ENCODE assay signal across 1 cellular context in the genomic region with DNA sequence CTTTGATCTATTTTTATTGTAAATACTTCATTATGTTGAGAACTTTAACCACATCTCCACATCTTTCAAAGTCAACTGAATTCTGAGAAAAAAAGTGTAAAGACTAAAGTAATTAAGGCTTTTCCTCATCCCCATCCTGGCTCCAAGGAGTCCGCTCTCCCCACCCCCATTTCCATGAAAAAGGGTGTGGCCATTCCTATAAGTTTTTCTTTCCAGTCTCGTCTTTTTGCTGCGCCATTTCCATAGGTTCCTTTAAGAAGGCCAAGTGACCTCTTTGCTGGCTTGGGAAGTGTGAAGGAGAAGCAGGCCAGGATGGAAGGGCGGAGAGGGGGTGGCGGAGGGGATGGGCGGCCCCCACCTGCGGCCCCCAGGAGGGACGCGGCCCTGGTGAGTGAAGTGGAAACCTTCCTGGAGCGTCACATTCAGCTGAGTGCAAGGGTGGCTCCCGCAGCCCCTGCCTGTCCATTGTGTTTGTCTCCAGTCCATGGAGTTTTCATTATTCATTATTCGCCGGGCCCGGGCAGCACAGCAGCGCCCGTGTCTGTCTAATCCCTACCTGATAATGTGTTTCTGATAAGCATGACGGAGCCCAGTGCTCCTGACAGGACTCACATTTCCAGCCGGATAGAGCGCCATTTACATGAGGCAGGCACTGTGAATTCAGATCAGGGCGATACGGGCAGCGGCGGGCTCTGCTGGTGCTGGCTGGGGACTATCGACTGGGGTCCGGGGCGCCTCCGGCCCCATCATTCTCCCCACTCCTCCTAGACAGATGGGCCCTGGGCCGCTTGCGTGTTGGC.
TF ChIP-seq lines count a peak whose summit lies in the region.

No MANE protein-coding gene starts in this region.

TF ChIP-seq in WTC11, 78 proteins besides CTCF, POLR2A, EP300 and RAD21 (continued from another document):
- TF ChIP-seq, protein P1, sequence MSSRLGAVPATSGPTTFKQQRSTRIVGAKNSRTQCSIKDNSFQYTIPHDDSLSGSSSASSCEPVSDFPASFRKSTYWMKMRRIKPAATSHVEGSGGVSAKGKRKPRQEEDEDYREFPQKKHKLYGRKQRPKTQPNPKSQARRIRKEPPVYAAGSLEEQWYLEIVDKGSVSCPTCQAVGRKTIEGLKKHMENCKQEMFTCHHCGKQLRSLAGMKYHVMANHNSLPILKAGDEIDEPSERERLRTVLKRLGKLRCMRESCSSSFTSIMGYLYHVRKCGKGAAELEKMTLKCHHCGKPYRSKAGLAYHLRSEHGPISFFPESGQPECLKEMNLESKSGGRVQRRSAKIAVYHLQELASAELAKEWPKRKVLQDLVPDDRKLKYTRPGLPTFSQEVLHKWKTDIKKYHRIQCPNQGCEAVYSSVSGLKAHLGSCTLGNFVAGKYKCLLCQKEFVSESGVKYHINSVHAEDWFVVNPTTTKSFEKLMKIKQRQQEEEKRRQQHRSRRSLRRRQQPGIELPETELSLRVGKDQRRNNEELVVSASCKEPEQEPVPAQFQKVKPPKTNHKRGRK (CRISPR knock-in tag; IDR thresholded peaks at IDR 0.05; ENCODE audit: borderline replicate concordance) = no peak
- TF ChIP-seq NFYB (CRISPR knock-in tag; conservative IDR thresholded peaks at IDR 0.05; ENCODE audit: low read depth) = no peak
- TF ChIP-seq ZNF396 (CRISPR knock-in tag; IDR thresholded peaks at IDR 0.05; ENCODE audit: borderline replicate concordance) = no peak
- TF ChIP-seq, protein P2, sequence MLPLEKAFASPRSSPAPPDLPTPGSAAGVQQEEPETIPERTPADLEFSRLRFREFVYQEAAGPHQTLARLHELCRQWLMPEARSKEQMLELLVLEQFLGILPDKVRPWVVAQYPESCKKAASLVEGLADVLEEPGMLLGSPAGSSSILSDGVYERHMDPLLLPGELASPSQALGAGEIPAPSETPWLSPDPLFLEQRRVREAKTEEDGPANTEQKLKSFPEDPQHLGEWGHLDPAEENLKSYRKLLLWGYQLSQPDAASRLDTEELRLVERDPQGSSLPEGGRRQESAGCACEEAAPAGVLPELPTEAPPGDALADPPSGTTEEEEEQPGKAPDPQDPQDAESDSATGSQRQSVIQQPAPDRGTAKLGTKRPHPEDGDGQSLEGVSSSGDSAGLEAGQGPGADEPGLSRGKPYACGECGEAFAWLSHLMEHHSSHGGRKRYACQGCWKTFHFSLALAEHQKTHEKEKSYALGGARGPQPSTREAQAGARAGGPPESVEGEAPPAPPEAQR (CRISPR knock-in tag; IDR thresholded peaks at IDR 0.05) = no peak
- TF ChIP-seq CBFB (CRISPR knock-in tag; IDR thresholded peaks at IDR 0.05; ENCODE audit: low read depth) = no peak
- no peak for TF ChIP-seq ZNF671 (CRISPR knock-in tag; IDR thresholded peaks at IDR 0.05)
- no peak for TF ChIP-seq TEAD4 (CRISPR knock-in tag; IDR thresholded peaks at IDR 0.05)
- no peak for TF ChIP-seq MXD4 (CRISPR knock-in tag; IDR thresholded peaks at IDR 0.05; ENCODE audit: borderline replicate concordance)
- no peak for TF ChIP-seq ZNF263 (CRISPR knock-in tag; IDR thresholded peaks at IDR 0.05; ENCODE audit: low read depth)
- TF ChIP-seq, protein P3, sequence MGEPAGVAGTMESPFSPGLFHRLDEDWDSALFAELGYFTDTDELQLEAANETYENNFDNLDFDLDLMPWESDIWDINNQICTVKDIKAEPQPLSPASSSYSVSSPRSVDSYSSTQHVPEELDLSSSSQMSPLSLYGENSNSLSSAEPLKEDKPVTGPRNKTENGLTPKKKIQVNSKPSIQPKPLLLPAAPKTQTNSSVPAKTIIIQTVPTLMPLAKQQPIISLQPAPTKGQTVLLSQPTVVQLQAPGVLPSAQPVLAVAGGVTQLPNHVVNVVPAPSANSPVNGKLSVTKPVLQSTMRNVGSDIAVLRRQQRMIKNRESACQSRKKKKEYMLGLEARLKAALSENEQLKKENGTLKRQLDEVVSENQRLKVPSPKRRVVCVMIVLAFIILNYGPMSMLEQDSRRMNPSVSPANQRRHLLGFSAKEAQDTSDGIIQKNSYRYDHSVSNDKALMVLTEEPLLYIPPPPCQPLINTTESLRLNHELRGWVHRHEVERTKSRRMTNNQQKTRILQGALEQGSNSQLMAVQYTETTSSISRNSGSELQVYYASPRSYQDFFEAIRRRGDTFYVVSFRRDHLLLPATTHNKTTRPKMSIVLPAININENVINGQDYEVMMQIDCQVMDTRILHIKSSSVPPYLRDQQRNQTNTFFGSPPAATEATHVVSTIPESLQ (CRISPR knock-in tag; IDR thresholded peaks at IDR 0.05) = no peak
- TF ChIP-seq, protein P4, sequence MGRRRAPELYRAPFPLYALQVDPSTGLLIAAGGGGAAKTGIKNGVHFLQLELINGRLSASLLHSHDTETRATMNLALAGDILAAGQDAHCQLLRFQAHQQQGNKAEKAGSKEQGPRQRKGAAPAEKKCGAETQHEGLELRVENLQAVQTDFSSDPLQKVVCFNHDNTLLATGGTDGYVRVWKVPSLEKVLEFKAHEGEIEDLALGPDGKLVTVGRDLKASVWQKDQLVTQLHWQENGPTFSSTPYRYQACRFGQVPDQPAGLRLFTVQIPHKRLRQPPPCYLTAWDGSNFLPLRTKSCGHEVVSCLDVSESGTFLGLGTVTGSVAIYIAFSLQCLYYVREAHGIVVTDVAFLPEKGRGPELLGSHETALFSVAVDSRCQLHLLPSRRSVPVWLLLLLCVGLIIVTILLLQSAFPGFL (CRISPR knock-in tag; IDR thresholded peaks at IDR 0.05; ENCODE audit: borderline replicate concordance) = no peak
- TF ChIP-seq ZNF121 (CRISPR knock-in tag; IDR thresholded peaks at IDR 0.05) = no peak
- TF ChIP-seq, protein P5, sequence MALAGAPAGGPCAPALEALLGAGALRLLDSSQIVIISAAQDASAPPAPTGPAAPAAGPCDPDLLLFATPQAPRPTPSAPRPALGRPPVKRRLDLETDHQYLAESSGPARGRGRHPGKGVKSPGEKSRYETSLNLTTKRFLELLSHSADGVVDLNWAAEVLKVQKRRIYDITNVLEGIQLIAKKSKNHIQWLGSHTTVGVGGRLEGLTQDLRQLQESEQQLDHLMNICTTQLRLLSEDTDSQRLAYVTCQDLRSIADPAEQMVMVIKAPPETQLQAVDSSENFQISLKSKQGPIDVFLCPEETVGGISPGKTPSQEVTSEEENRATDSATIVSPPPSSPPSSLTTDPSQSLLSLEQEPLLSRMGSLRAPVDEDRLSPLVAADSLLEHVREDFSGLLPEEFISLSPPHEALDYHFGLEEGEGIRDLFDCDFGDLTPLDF (CRISPR knock-in tag; IDR thresholded peaks at IDR 0.05) = no peak
